ENCODE assay signal across 8 cellular contexts in genomic region chr15:64597469-64597806, GRCh38.
A peak's percentile ranks its signal among the peaks of the same experiment; 100 is the strongest.
DNase-seq lines count a peak whose midpoint lies in the region; ATAC-seq and TF ChIP-seq lines count a peak whose summit lies in the region.

No MANE protein-coding gene starts in this region.

- DNase-seq in left ventricle myocardium inferior (no peak), Right ventricle myocardium superior (no peak), glutamatergic neuron (no peak), upper lobe of right lung (no peak), SHP77 treated with DMSO at 0.1 percent for 48 hours (lab: John Stamatoyannopoulos, UW) (no peak), right cardiac atrium (no peak)
- DNase-seq in stimulated activated naive CD4-positive, alpha-beta T cell treated with Interleukin-2 at 50 U/mL for 16 hours (lab: John Stamatoyannopoulos, UW) = no peak

- H3K27me3 Mint-ChIP-seq in glutamatergic neuron (ENCODE audit: unreplicated experiment) = peaks cover 1% of the 10 kb centered on the region

- H3K4me3 ChIP-seq in left ventricle myocardium inferior = no peak overlapping the region
- H3K4me3 ChIP-seq in upper lobe of right lung = no peak overlapping the region
- no peak overlapping the region for H3K4me3 ChIP-seq in right cardiac atrium (ENCODE audit: low read length)

- H3K4me1 Mint-ChIP-seq in glutamatergic neuron (ENCODE audit: low read depth, unreplicated experiment) = peaks cover 15% of the 10 kb centered on the region

- no peaks in the 10 kb centered on the region for H3K36me3 ChIP-seq in left ventricle myocardium inferior
- H3K36me3 ChIP-seq in upper lobe of right lung = no peaks in the 10 kb centered on the region

- TF ChIP-seq CTCF in left ventricle myocardium inferior (IDR thresholded peaks at IDR 0.05; ENCODE audit: borderline replicate concordance) = no peak
- TF ChIP-seq CTCF in VCaP (conservative IDR thresholded peaks at IDR 0.05) = no peak
- no peak for TF ChIP-seq CTCF in glutamatergic neuron (IDR thresholded peaks at IDR 0.05; ENCODE audit: partially characterized antibody, unreplicated experiment)
- TF ChIP-seq CTCF in upper lobe of right lung (IDR thresholded peaks at IDR 0.05) = no peak

- peaks cover 3% of the 10 kb centered on the region for H3K9me3 Mint-ChIP-seq in glutamatergic neuron (ENCODE audit: unreplicated experiment)

- H3K9me3 ChIP-seq in left ventricle myocardium inferior (replicated peaks) = no peaks in the 10 kb centered on the region
- H3K9me3 ChIP-seq in upper lobe of right lung = no peaks in the 10 kb centered on the region
- no peaks in the 10 kb centered on the region for H3K9me3 ChIP-seq in right cardiac atrium (ENCODE audit: control insufficient read depth, low read length)

- H3K4me1 ChIP-seq in left ventricle myocardium inferior (peaks cover 37% of the 10 kb centered on the region), upper lobe of right lung (peaks cover 34% of the 10 kb centered on the region), right cardiac atrium (ENCODE audit: control insufficient read depth, insufficient read depth, low read length) (peaks cover 6% of the 10 kb centered on the region)

- 3% methylated on average over 1 of the region's 1 CpG for WGBS in right cardiac atrium

- ATAC-seq in Right ventricle myocardium superior (ENCODE audit: poor library complexity) (no peak), upper lobe of right lung (no peak), right cardiac atrium (no peak)

- intact Hi-C loops in left ventricle myocardium inferior (cut with micrococcal nuclease) = no loop called here
- intact Hi-C loops in Right ventricle myocardium superior (cut with DNase I) = no loop called here
- intact Hi-C loops in upper lobe of right lung (cut with DNase I) = no loop called here
- intact Hi-C loops in right cardiac atrium (cut with DNase I) = loop anchor here in 1 of 4 donors (10.0 kb wide), 1 partner anchor 57 kb away; no protein-coding TSS in a partner anchor

- peak overlapping the region; percentile 11 for H3K27ac ChIP-seq in left ventricle myocardium inferior (replicated peaks)
- peak overlapping the region; percentile 49 for H3K27ac ChIP-seq in VCaP
- peak overlapping the region; percentile 47 for H3K27ac ChIP-seq in upper lobe of right lung
- no peak overlapping the region for H3K27ac ChIP-seq in right cardiac atrium (ENCODE audit: low read length)

- H3K27me3 ChIP-seq in left ventricle myocardium inferior (ENCODE audit: low read depth) (no peaks in the 10 kb centered on the region), upper lobe of right lung (no peaks in the 10 kb centered on the region), right cardiac atrium (ENCODE audit: control insufficient read depth, insufficient read depth) (no peaks in the 10 kb centered on the region)

- peak overlapping the region; percentile 79 for H3K27ac Mint-ChIP-seq in glutamatergic neuron (ENCODE audit: unreplicated experiment)

- peak overlapping the region; percentile 35 for H3K4me3 Mint-ChIP-seq in glutamatergic neuron (ENCODE audit: unreplicated experiment)

- H3K36me3 Mint-ChIP-seq in glutamatergic neuron (ENCODE audit: unreplicated experiment) = no peaks in the 10 kb centered on the region
